In the genomic region with DNA sequence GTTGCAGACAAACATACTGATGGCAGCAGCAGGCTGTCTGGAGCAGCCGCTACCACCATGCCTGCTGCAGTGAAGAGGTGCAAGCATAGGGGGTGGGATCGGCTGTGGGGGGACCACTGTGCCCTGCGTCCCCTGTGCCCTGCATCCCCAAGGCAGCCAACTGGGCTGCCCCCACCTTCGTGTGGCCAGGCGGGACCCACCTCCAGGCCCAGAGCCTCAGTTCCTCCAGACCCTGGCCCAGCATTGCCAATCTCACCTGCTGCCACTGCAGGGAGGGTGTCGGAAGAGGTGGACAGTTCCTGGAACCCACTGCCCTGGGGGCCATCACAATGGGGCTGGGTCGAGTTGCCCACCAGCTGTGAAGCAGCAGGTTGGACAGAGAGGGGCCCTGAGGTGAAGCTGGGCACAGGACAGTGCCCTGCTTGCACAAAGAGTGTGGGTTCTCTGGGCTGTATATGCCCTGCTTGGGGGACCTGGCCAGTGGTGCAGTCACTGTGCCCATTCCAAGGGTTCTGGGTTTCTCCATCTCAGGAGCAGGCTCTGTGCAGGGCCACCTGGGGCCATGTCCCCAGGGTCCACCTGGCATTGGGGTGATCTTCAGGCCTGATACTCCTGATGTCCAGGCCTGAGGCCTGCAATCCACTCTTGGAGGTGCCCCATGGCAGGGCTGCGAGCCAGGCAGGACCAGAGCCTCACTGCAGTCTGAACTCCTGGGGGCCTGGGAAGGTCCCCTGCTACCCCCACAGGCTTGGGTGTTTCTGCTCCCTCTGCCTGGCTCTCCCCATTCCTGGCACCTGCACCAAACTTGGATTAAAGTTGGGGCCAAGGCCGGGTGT, we compare ENCODE assay signal across 34 cellular contexts.
"Had no signal": no experiment of that assay in that cellular context is flagged by ENCODE, and none has a peak within 500 bp of the region (broad histone marks: within the 10 kb centered on the region; RNA-seq: fewer than 3 reads in every experiment).

No MANE protein-coding gene starts in this region.

- H3K27ac Mint-ChIP-seq: activated CD4-positive, alpha-beta T cell treated with anti-CD3 and anti-CD28 coated beads, Interleukin-2, amount 10 ng/mL, durations not matched to agents 24 days and 14 days; activated CD8-positive, alpha-beta T cell treated with anti-CD3 and anti-CD28 coated beads for 36 hours; activated naive CD8-positive, alpha-beta T cell treated with anti-CD3 and anti-CD28 coated beads for 36 hours; activated T-cell treated with anti-CD3 and anti-CD28 coated beads, Interleukin-2, amount 50 U/mL, for 72 hours; activated T-helper 17 cell treated with anti-CD3 and anti-CD28 coated beads, Interleukin-2, amount 50 U/mL, for 72 hours had no signal

- DNase-seq: activated CD4-positive, alpha-beta T cell treated with anti-CD3 and anti-CD28 coated beads for 1 hour; activated CD4-positive, alpha-beta T cell treated with anti-CD3 and anti-CD28 coated beads, Interleukin-2, amount 10 ng/mL, durations not matched to agents 24 days and 14 days; activated CD4-positive, alpha-beta T cell treated with anti-CD3 and anti-CD28 coated beads, Interleukin-2, amount 50 U/mL, for 4 hours; activated CD4-positive, CD25-positive, alpha-beta regulatory T cell; activated CD8-positive, alpha-beta T cell treated with anti-CD3 and anti-CD28 coated beads for 36 hours; activated effector memory CD4-positive, alpha-beta T cell treated with anti-CD3 and anti-CD28 coated beads, Interleukin-2, amount 50 U/mL, for 16 hours; activated naive CD4-positive, alpha-beta T cell; activated naive CD4-positive, alpha-beta T cell treated with anti-CD3 and anti-CD28 coated beads, Interleukin-2, amount 50 U/mL, for 16 hours; activated naive CD8-positive, alpha-beta T cell treated with anti-CD3 and anti-CD28 coated beads for 36 hours; activated T-cell treated with anti-CD3 and anti-CD28 coated beads, Interleukin-2, amount 50 U/mL, for 1 hour; activated T-cell treated with anti-CD3 and anti-CD28 coated beads, Interleukin-2, amount 50 U/mL, for 72 hours; amniotic stem cell; Karpas-422; KBM-7; NCI-H1105 treated with DMSO at 0.1 percent for 48 hours; NCI-H1436; NCI-H1694 treated with DMSO at 0.1 percent for 48 hours; NCI-H2029; NCI-H345; NCI-H510A; NCI-H526; NCI-H748 treated with DMSO at 0.1 percent for 48 hours; NK-92 treated with Interleukin-12 subunit alpha and Interleukin-12 subunit beta, amount 100 ng/mL, for 24 hours; PC-3; Peyer's patch; RPMI8226; SW 1271; T-helper 1 cell; T-helper 2 cell; T-helper 9 cell; WERI-Rb-1 had no signal

- H3K27me3 Mint-ChIP-seq: activated CD4-positive, alpha-beta T cell treated with anti-CD3 and anti-CD28 coated beads, Interleukin-2, amount 10 ng/mL, durations not matched to agents 24 days and 14 days; activated CD8-positive, alpha-beta T cell treated with anti-CD3 and anti-CD28 coated beads for 36 hours had no signal

- H3K4me1 ChIP-seq: ascending aorta, Peyer's patch had no signal

- H3K9me3 ChIP-seq: ascending aorta, Peyer's patch had no signal

- H3K27me3 ChIP-seq: ascending aorta, cardiac muscle cell, Peyer's patch had no signal

- H3K4me1 Mint-ChIP-seq: activated CD4-positive, alpha-beta T cell treated with anti-CD3 and anti-CD28 coated beads, Interleukin-2, amount 10 ng/mL, durations not matched to agents 24 days and 14 days; activated T-helper 17 cell treated with anti-CD3 and anti-CD28 coated beads, Interleukin-2, amount 50 U/mL, for 72 hours had no signal

- H3K36me3 ChIP-seq: ascending aorta, cardiac muscle cell, Peyer's patch, WERI-Rb-1 had no signal

- H3K4me3 Mint-ChIP-seq: activated CD4-positive, alpha-beta T cell treated with anti-CD3 and anti-CD28 coated beads, Interleukin-2, amount 10 ng/mL, durations not matched to agents 24 days and 14 days; activated CD8-positive, alpha-beta T cell treated with anti-CD3 and anti-CD28 coated beads for 36 hours; activated naive CD8-positive, alpha-beta T cell treated with anti-CD3 and anti-CD28 coated beads for 36 hours; activated T-cell treated with anti-CD3 and anti-CD28 coated beads, Interleukin-2, amount 50 U/mL, for 72 hours; activated T-helper 17 cell treated with anti-CD3 and anti-CD28 coated beads, Interleukin-2, amount 50 U/mL, for 72 hours had no signal

- ATAC-seq: activated CD8-positive, alpha-beta T cell treated with anti-CD3 and anti-CD28 coated beads for 36 hours; activated T-cell treated with anti-CD3 and anti-CD28 coated beads, Interleukin-2, amount 50 U/mL, for 72 hours; PC-3 had no signal

- H3K4me3 ChIP-seq: ascending aorta, cardiac muscle cell, Peyer's patch had no signal

- H3K27ac ChIP-seq: ascending aorta, cardiac muscle cell, Peyer's patch, WERI-Rb-1 had no signal

- H3K36me3 Mint-ChIP-seq: activated naive CD8-positive, alpha-beta T cell treated with anti-CD3 and anti-CD28 coated beads for 36 hours had no signal

- H3K9me3 Mint-ChIP-seq: activated CD8-positive, alpha-beta T cell treated with anti-CD3 and anti-CD28 coated beads for 36 hours; activated T-cell treated with anti-CD3 and anti-CD28 coated beads, Interleukin-2, amount 50 U/mL, for 72 hours; activated T-helper 17 cell treated with anti-CD3 and anti-CD28 coated beads, Interleukin-2, amount 50 U/mL, for 72 hours had no signal
